8 cellular contexts compared by ENCODE assay signal in the genomic region with DNA sequence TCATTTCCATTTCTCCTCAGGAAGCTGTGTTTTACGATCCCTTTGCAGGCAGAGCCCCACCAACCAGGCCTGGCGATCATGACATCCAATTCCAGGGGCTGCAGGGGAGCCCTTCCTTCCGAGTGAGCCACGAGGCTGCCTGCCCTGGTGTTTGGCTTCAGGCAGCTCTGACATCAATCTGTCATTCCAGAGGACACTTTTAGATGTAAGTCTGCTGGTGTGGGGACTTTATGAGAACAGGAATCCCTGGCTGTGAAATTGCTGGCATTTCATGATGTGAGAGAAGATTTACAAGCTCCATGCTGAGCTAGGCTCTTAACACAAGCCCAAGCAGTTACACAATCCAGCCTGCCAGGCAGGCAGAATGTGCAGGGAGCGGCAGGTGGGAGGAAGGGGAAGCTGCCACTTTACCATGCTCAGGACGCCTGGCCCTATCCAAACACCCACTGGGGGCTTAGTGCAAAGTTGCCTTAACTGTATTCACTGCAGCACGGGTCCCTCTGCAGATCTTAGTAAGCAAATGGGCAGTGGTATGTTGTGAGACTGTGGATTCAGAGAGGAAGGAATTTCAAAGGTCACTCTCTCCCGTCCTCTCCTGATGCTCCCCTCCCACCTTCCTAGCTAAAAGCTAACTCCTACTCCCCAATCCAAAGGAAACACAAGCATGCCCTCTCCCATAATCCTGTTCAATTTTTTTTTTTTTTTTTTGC. TPM values are rescaled to one million over a fixed set of nuclear protein-coding genes. Genes with fewer than 3 reads are reported as not detected.
A peak's percentile ranks its signal among the peaks of the same experiment; 100 is the strongest.
DNase-seq lines count a peak whose midpoint lies in the region; ATAC-seq, FAIRE-seq and TF ChIP-seq lines count a peak whose summit lies in the region.

No MANE protein-coding gene starts in this region.

- H3K27ac ChIP-seq in breast epithelium, result peak overlapping the region; percentile 57 to 75

- H3K27me3 ChIP-seq in BJ (ENCODE audit: control insufficient read depth, insufficient read depth, low read length), result no peaks in the 10 kb centered on the region
- no peaks in the 10 kb centered on the region for H3K27me3 ChIP-seq in MG63
- H3K27me3 ChIP-seq in breast epithelium, result no peaks in the 10 kb centered on the region

- H3K4me1 Mint-ChIP-seq in mesothelial cell of epicardium, result peaks cover 18% of the 10 kb centered on the region

- H3K27ac Mint-ChIP-seq in mesothelial cell of epicardium, result peak overlapping the region; percentile 32

- no peak overlapping the region for H3K4me3 Mint-ChIP-seq in mesothelial cell of epicardium

- H3K36me3 Mint-ChIP-seq in mesothelial cell of epicardium, result no peaks in the 10 kb centered on the region

- ATAC-seq in GM21528 (IDR thresholded peaks at IDR 0.05; ENCODE audit: low FRiP score, unreplicated experiment), result no peak

- H3K36me3 ChIP-seq in BJ (ENCODE audit: control insufficient read depth, insufficient read depth, low read length) (no peaks in the 10 kb centered on the region), MG63 (no peaks in the 10 kb centered on the region), breast epithelium (no peaks in the 10 kb centered on the region)

- H3K9me3 ChIP-seq in MG63 (peaks cover 4% of the 10 kb centered on the region; the same call in 1 of the 2 replicates), breast epithelium (no peaks in the 10 kb centered on the region)

- H3K4me3 ChIP-seq in BJ (ENCODE audit: low read depth, low read length) (no peak overlapping the region), MG63 (no peak overlapping the region), breast epithelium (no peak overlapping the region)

- CTCF ChIA-PET in BJ (lab: Yijun Ruan, JAX), result interaction anchor here (0.6 to 3.7 kb wide), 10 partner anchors 9 to 222 kb away, joined by 3 to 21 read pairs (median 6); no protein-coding TSS in a partner anchor

- no peak for TF ChIP-seq CTCF in BJ (IDR thresholded peaks at IDR 0.05; ENCODE audit: insufficient read depth, low read depth, low read length)
- TF ChIP-seq CTCF in breast epithelium (IDR thresholded peaks at IDR 0.05), result no peak
- TF ChIP-seq CTCF in mesothelial cell of epicardium (IDR thresholded peaks at IDR 0.05; ENCODE audit: unreplicated experiment), result no peak

- H3K9me3 Mint-ChIP-seq in mesothelial cell of epicardium, result peaks cover 8% of the 10 kb centered on the region

- POLR2A ChIA-PET in BJ (lab: Charles Lee), result interaction anchor here (0.6 to 2.2 kb wide), 4 partner anchors 11 to 220 kb away, joined by 3 to 19 read pairs (median 4); no protein-coding TSS in a partner anchor

- peak; percentile 95 for DNase-seq in BJ (ENCODE audit: low read depth)
- DNase-seq in MG63, result peak; percentile 37
- DNase-seq in breast epithelium (ENCODE audit: low spot score in 2 of 2), result no peak
- no peak for DNase-seq in mesothelial cell of epicardium (ENCODE audit: low spot score in 2 of 2, unreplicated experiment in 2 of 2)
- DNase-seq in GM19239 (ENCODE audit: insufficient read length, low spot score), result no peak
- DNase-seq in NCI-H524 treated with DMSO at 0.1 percent for 48 hours (lab: John Stamatoyannopoulos, UW), result no peak
- DNase-seq in activated effector memory CD4-positive, alpha-beta T cell treated with Interleukin-2 at 50 U/mL for 16 hours, result no peak

- intact Hi-C loops in breast epithelium (cut with DNase I; ENCODE audit: low total_unique reads), result no loop called here

- no peak for TF ChIP-seq POLR2A in breast epithelium (IDR thresholded peaks at IDR 0.05)

- no peak for FAIRE-seq in GM19239 (lab: Jason Lieb, UNC)

- peaks cover 24% of the 10 kb centered on the region for H3K27me3 Mint-ChIP-seq in mesothelial cell of epicardium (ENCODE audit: low read depth)

- H3K4me1 ChIP-seq in breast epithelium, result no peaks in the 10 kb centered on the region

RNA-seq across cellular contexts. Expression of a gene that starts 43.4 kb away (rescaled TPM):
- polyA plus RNA-seq in BJ (2011; rRNA removed), result 114 and 135 TPM in 2 replicates
- polyA minus RNA-seq in BJ (2011; rRNA and poly(A)+ RNA removed), result 200 and 221 TPM in 2 replicates
- 37.9 and 42.4 TPM in 2 replicates for total RNA-seq in MG63 (2014; rRNA removed; shearing (Covaris generic); ENCODE audit: low replicate concordance)
- total RNA-seq in breast epithelium, result 10 to 100 TPM; 30.9 to 52.4 (median 38.6) TPM
- 8.9 to 15.4 TPM (median 15.0 TPM) in 3 replicates for total RNA-seq in mesothelial cell of epicardium

RNA-seq across cellular contexts. Expression of a gene that starts 58.5 kb away (rescaled TPM):
- polyA plus RNA-seq in BJ (2011; rRNA removed), result 1,093 and 1,276 TPM in 2 replicates
- 248 and 273 TPM in 2 replicates for polyA minus RNA-seq in BJ (2011; rRNA and poly(A)+ RNA removed)
- 228 and 269 TPM in 2 replicates for total RNA-seq in MG63 (2014; rRNA removed; shearing (Covaris generic); ENCODE audit: low replicate concordance)
- 10 to 100 TPM; 18.2 to 88.5 (median 87.1) TPM for total RNA-seq in breast epithelium
- 29.5 to 30.0 TPM (median 29.7 TPM) in 3 replicates for total RNA-seq in mesothelial cell of epicardium

Comparison
In these comparisons a context has a peak if more than half of its experiments do, and no peak if none do; other contexts are left out.
1. DNase-seq: peak in BJ (single experiment) and MG63 (single experiment); none in breast epithelium (0 of 2), mesothelial cell of epicardium (0 of 2), GM19239 (single experiment), NCI-H524 treated with DMSO at 0.1 percent for 48 hours (single experiment) and activated effector memory CD4-positive, alpha-beta T cell treated with Interleukin-2 at 50 U/mL for 16 hours (single experiment).